Comparison of ENCODE assay signal across 8 cellular contexts in genomic region chr21:33299181-33299752, GRCh38.
DNase-seq lines count a peak whose midpoint lies in the region; ATAC-seq and TF ChIP-seq lines count a peak whose summit lies in the region.

No MANE protein-coding gene starts in this region.

- CTCF ChIA-PET in activated naive CD4-positive, alpha-beta T cell treated with anti-CD3 and anti-CD28 coated beads, Interleukin-2, amount 10 ng/mL, durations not matched to agents 7 days and 5 days (lab: Charles Lee) = interaction anchor here (1.6 to 2.1 kb wide), 3 partner anchors 10 to 102 kb away, joined by 5 to 6 read pairs (median 6); no protein-coding TSS in a partner anchor

- TF ChIP-seq CTCF in GM12864 (IDR thresholded peaks at IDR 0.05; ENCODE audit: low read depth, low read length, missing control alignments) = peak; percentile 54

- ATAC-seq in GM21576 (IDR thresholded peaks at IDR 0.05; ENCODE audit: unreplicated experiment) = peak; percentile 72
- ATAC-seq in HG02970 (IDR thresholded peaks at IDR 0.05; ENCODE audit: low FRiP score, unreplicated experiment) = no peak

- DNase-seq in GM12864 (ENCODE audit: low read depth) = peak; percentile 72
- DNase-seq in NOMO-1 (lab: John Stamatoyannopoulos, UW; ENCODE audit: unreplicated experiment in 2 of 2) = peak; percentile 40 to 68
- DNase-seq in activated naive CD4-positive, alpha-beta T cell treated with anti-CD3 and anti-CD28 coated beads, Interleukin-2, amount 10 ng/mL, durations not matched to agents 7 days and 5 days = peak; percentile 72
- peak; percentile 10 to 19 for DNase-seq in stimulated activated CD4-positive, alpha-beta T cell treated with anti-CD3 and anti-CD28 coated beads, Interleukin-1b, Interleukin-23, amount 100 ng/mL, for 4 hours (ENCODE audit: low read depth in 2 of 2)
- DNase-seq in putamen (ENCODE audit: low spot score) = no peak
- no peak for DNase-seq in NCI-H526 treated with DMSO at 0.1 percent for 48 hours (lab: John Stamatoyannopoulos, UW)

- H3K27ac Mint-ChIP-seq in activated naive CD4-positive, alpha-beta T cell treated with anti-CD3 and anti-CD28 coated beads, Interleukin-2, amount 10 ng/mL, durations not matched to agents 7 days and 5 days = peak overlapping the region; percentile 86

- H3K36me3 Mint-ChIP-seq in activated naive CD4-positive, alpha-beta T cell treated with anti-CD3 and anti-CD28 coated beads, Interleukin-2, amount 10 ng/mL, durations not matched to agents 7 days and 5 days = peaks cover 29% of the 10 kb centered on the region

- H3K4me3 Mint-ChIP-seq in activated naive CD4-positive, alpha-beta T cell treated with anti-CD3 and anti-CD28 coated beads, Interleukin-2, amount 10 ng/mL, durations not matched to agents 7 days and 5 days = peak overlapping the region; percentile 39

- no peaks in the 10 kb centered on the region for H3K27me3 Mint-ChIP-seq in activated naive CD4-positive, alpha-beta T cell treated with anti-CD3 and anti-CD28 coated beads, Interleukin-2, amount 10 ng/mL, durations not matched to agents 7 days and 5 days

- H3K4me1 Mint-ChIP-seq in activated naive CD4-positive, alpha-beta T cell treated with anti-CD3 and anti-CD28 coated beads, Interleukin-2, amount 10 ng/mL, durations not matched to agents 7 days and 5 days = peaks cover 51% of the 10 kb centered on the region

- H3K4me3 ChIP-seq in GM12864 (ENCODE audit: low read depth, low read length) = no peak overlapping the region

- H3K9me3 Mint-ChIP-seq in activated naive CD4-positive, alpha-beta T cell treated with anti-CD3 and anti-CD28 coated beads, Interleukin-2, amount 10 ng/mL, durations not matched to agents 7 days and 5 days = peaks cover 2% of the 10 kb centered on the region

Comparison
In these comparisons a context has a peak if more than half of its experiments do, and no peak if none do; other contexts are left out.
1. DNase-seq: peak in GM12864 (single experiment), NOMO-1 (2 of 2), activated naive CD4-positive, alpha-beta T cell treated with anti-CD3 and anti-CD28 coated beads, Interleukin-2, amount 10 ng/mL, durations not matched to agents 7 days and 5 days (single experiment) and stimulated activated CD4-positive, alpha-beta T cell treated with anti-CD3 and anti-CD28 coated beads, Interleukin-1b, Interleukin-23, amount 100 ng/mL, for 4 hours (2 of 2); none in putamen (single experiment) and NCI-H526 treated with DMSO at 0.1 percent for 48 hours (single experiment).